21 cellular contexts compared by ENCODE assay signal in genomic region chr13:69485991-69486592, GRCh38.
"Had no signal": no experiment of that assay in that cellular context is flagged by ENCODE, and none has a peak within 500 bp of the region (broad histone marks: within the 10 kb centered on the region; RNA-seq: fewer than 3 reads in every experiment).

No MANE protein-coding gene starts in this region.

- DNase-seq: NCI-H1092, NCI-H1105 treated with DMSO at 0.1 percent for 48 hours, NCI-H1417 treated with DMSO at 0.1 percent for 48 hours, NCI-H146, NCI-H1694 treated with DMSO at 0.1 percent for 48 hours, NCI-H2029, NCI-H2081 treated with DMSO at 0.1 percent for 48 hours, NCI-H2171, NCI-H226, NCI-H446, NCI-H510A, NCI-H524 treated with DMSO at 0.1 percent for 48 hours, NCI-H69, NCI-H774, RPMI8226, SHP77, SK-N-SH, SW 1271, T-cell had no signal

- H3K4me3 ChIP-seq: K562 had no signal

- H3K9ac ChIP-seq: SK-N-SH had no signal

- H3K27ac ChIP-seq: HL-60 had no signal

- ATAC-seq: K562, T-cell had no signal

- H3K4me2 ChIP-seq: SK-N-SH had no signal
